In the genomic region with DNA sequence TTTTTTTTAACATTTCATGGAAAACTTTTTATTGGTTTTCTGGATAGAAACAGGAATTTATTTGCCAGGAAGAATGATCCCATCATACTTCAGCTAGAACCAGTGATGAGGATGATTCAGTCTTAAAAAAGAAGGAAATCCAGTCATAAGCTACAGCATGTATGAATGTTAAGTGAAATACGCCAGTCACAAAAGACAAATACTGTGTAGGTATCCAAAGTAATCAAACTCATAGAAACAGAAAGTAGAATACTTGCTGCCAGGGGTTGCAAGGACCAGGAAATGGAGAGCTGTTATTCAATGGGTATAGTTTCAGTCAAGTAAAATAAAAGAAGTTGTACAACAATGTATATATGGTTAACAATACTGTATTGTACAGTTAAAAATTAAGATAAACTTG, we compare ENCODE assay signal across 12 cellular contexts. TPM values are rescaled to one million over a fixed set of nuclear protein-coding genes. Genes with fewer than 3 reads are reported as not detected.
DNase-seq lines count a peak whose midpoint lies in the region; ATAC-seq and TF ChIP-seq lines count a peak whose summit lies in the region.
"Had no signal": no experiment of that assay in that cellular context is flagged by ENCODE, and none has a peak within 500 bp of the region (broad histone marks: within the 10 kb centered on the region; RNA-seq: fewer than 3 reads in every experiment).

No MANE protein-coding gene starts in this region.

- no peak overlapping the region; the same call in 1 of the 2 replicates for H3K27ac Mint-ChIP-seq in HFFc6
- H3K27ac Mint-ChIP-seq: nephron had no signal

- DNase-seq in DMS153 (lab: John Stamatoyannopoulos, UW) (peak; percentile 5), DMS153 treated with DMSO at 0.1 percent for 48 hours (lab: John Stamatoyannopoulos, UW; ENCODE audit: unreplicated experiment) (no peak), astrocyte of the spinal cord (ENCODE audit: low read depth, low spot score) (peak; percentile 26), osteoblast (ENCODE audit: insufficient read length, low spot score, missing footprints) (peak; percentile 65), NCI-H446 (lab: John Stamatoyannopoulos, UW) (no peak), NCI-H1092 treated with DMSO at 0.1 percent for 48 hours (lab: John Stamatoyannopoulos, UW) (no peak), HFFc6 (no peak)
- DNase-seq: Calu3, kidney had no signal

- peak; percentile 43 for ATAC-seq in HG02938 (IDR thresholded peaks at IDR 0.05; ENCODE audit: unreplicated experiment)

- peaks cover 14% of the 10 kb centered on the region for H3K36me3 Mint-ChIP-seq in HFFc6 (ENCODE audit: low read depth)

- in situ Hi-C loops in astrocyte of the spinal cord (cut with HindIII; ENCODE audit: low sequenced_read_pairs), result no loop called here

- peaks cover 30% of the 10 kb centered on the region for H3K36me3 ChIP-seq in osteoblast (ENCODE audit: insufficient read depth, low read length)

- no peaks in the 10 kb centered on the region for H3K9me3 Mint-ChIP-seq in HFFc6
- H3K9me3 Mint-ChIP-seq: nephron had no signal

- H3K4me2 ChIP-seq in osteoblast (ENCODE audit: insufficient read depth, low read length), result peak overlapping the region; percentile 20

- H3K4me1 ChIP-seq in osteoblast (ENCODE audit: insufficient read depth, low read length), result peaks cover 8% of the 10 kb centered on the region

- no peaks in the 10 kb centered on the region for H3K9me3 ChIP-seq in osteoblast (ENCODE audit: low read depth, low read length)

- no peak overlapping the region for H3K4me3 ChIP-seq in astrocyte of the spinal cord (ENCODE audit: low read depth, low read length)
- H3K4me3 ChIP-seq in osteoblast (ENCODE audit: insufficient read depth, low read length), result no peak overlapping the region

- H3K27me3 Mint-ChIP-seq in HFFc6 (ENCODE audit: insufficient read depth), result no peaks in the 10 kb centered on the region; the same call in 1 of the 2 replicates

- H3K4me1 Mint-ChIP-seq in HFFc6 (ENCODE audit: low read depth), result peaks cover 39% of the 10 kb centered on the region
- H3K4me1 Mint-ChIP-seq: nephron had no signal

- H3K79me2 ChIP-seq in osteoblast (ENCODE audit: insufficient read depth, low read length), result peaks cover 91% of the 10 kb centered on the region

- no peak overlapping the region for H3K4me3 Mint-ChIP-seq in HFFc6
- H3K4me3 Mint-ChIP-seq: nephron had no signal

- H4K20me1 ChIP-seq in osteoblast (ENCODE audit: insufficient read depth, low read length), result peaks cover 38% of the 10 kb centered on the region

- TF ChIP-seq CTCF in astrocyte of the spinal cord (IDR thresholded peaks at IDR 0.05; ENCODE audit: low read depth, low read length), result no peak
- TF ChIP-seq CTCF in osteoblast (IDR thresholded peaks at IDR 0.05; ENCODE audit: extremely low read depth, low read depth, low read length), result no peak
- no peak for TF ChIP-seq CTCF in HFFc6 (IDR thresholded peaks at IDR 0.05)

- no peak overlapping the region for H2AFZ ChIP-seq in osteoblast (ENCODE audit: low read length)

- peak overlapping the region; percentile 19 for H3K27ac ChIP-seq in osteoblast (ENCODE audit: low read depth, low read length)
- H3K27ac ChIP-seq: 22Rv1 had no signal

- no peaks in the 10 kb centered on the region for H3K27me3 ChIP-seq in osteoblast (ENCODE audit: insufficient read depth, low read length)

RNA-seq across cellular contexts. Expression of gene PSME4, which starts 21.3 kb away (rescaled TPM):
- total RNA-seq in osteoblast, result 58.0 and 61.9 TPM in 2 replicates
- 10 to 100 TPM; 64.6 to 88.0 (median 75.3) TPM for total RNA-seq in HFFc6 (2021; fragmentation: NEBNext Ultra II Directional; extraction: Animal tissue kit (Norgen Biotek cat#: 25700))

Comparison
In these comparisons a context has a peak if more than half of its experiments do, and no peak if none do; other contexts are left out.
1. DNase-seq: peak in DMS153 (single experiment), astrocyte of the spinal cord (single experiment) and osteoblast (single experiment); none in DMS153 treated with DMSO at 0.1 percent for 48 hours (single experiment), NCI-H446 (0 of 2), NCI-H1092 treated with DMSO at 0.1 percent for 48 hours (single experiment) and HFFc6 (single experiment).